Comparison of ENCODE assay signal across 8 cellular contexts in genomic region chr19:51339313-51339686, GRCh38. TPM values are rescaled to one million over a fixed set of nuclear protein-coding genes. Genes with fewer than 3 reads are reported as not detected.
DNase-seq lines count a peak whose midpoint lies in the region; ATAC-seq and TF ChIP-seq lines count a peak whose summit lies in the region.

No MANE protein-coding gene starts in this region.

- H3K36me3 ChIP-seq in muscle layer of duodenum (ENCODE audit: control insufficient read depth in 1 of 2, insufficient read depth in 2 of 2, low read length in 2 of 2) = no peaks in the 10 kb centered on the region

- TF ChIP-seq CTCF in GM12865 (IDR thresholded peaks at IDR 0.05; ENCODE audit: insufficient read depth, low read depth, low read length, missing control alignments) (no peak), cardiac fibroblast (IDR thresholded peaks at IDR 0.05; ENCODE audit: low read depth, low read length) (no peak)

- no peak for DNase-seq in GM12865 (ENCODE audit: low read depth)
- no peak for DNase-seq in cardiac fibroblast (ENCODE audit: low read depth in 2 of 2)
- no peak for DNase-seq in NCI-H524 treated with DMSO at 0.1 percent for 48 hours (lab: John Stamatoyannopoulos, UW)
- no peak for DNase-seq in A172 (ENCODE audit: low spot score)
- no peak for DNase-seq in GDM1 (lab: John Stamatoyannopoulos, UW)
- no peak for DNase-seq in substantia nigra (lab: John Stamatoyannopoulos, UW)

- H3K4me3 ChIP-seq in GM12865 (ENCODE audit: low read depth, low read length) = peak overlapping the region; percentile 58
- peak overlapping the region; percentile 63 to 66 for H3K4me3 ChIP-seq in cardiac fibroblast (replicated peaks in 1 of 2; ENCODE audit: low read depth in 2 of 2, low read length in 2 of 2)
- H3K4me3 ChIP-seq in muscle layer of duodenum (ENCODE audit: low read depth in 1 of 2, low read length in 2 of 2) = peak overlapping the region; percentile 70 to 71

- H3K27me3 ChIP-seq in muscle layer of duodenum (ENCODE audit: low read depth, low read length) = no peaks in the 10 kb centered on the region

- H3K9me3 ChIP-seq in muscle layer of duodenum (ENCODE audit: control insufficient read depth in 1 of 2, low read length in 2 of 2) = no peaks in the 10 kb centered on the region

- H3K27ac ChIP-seq in muscle layer of duodenum (ENCODE audit: low read length) (no peak overlapping the region), substantia nigra (ENCODE audit: low read depth, low read length, poor library complexity, severe bottlenecking) (no peak overlapping the region)

- ATAC-seq in HG03520 (IDR thresholded peaks at IDR 0.05; ENCODE audit: unreplicated experiment) = peak; percentile 2

- peaks cover 3 to 21% of the 10 kb centered on the region in 2 donors for H3K4me1 ChIP-seq in muscle layer of duodenum (ENCODE audit: control insufficient read depth in 1 of 2, insufficient read depth in 2 of 2, low read length in 2 of 2)

RNA-seq across cellular contexts. Expression of gene VSIG10L, which starts 2.6 kb away (rescaled TPM):
- total RNA-seq in A172 (2014; rRNA removed; shearing (Covaris generic)) = 0.31 and 0.79 TPM in 2 replicates

RNA-seq across cellular contexts. Expression of gene ETFB, which starts 26.9 kb away (rescaled TPM):
- total RNA-seq in A172 (2014; rRNA removed; shearing (Covaris generic)) = 48.5 and 50.3 TPM in 2 replicates

RNA-seq across cellular contexts. Expression of gene IGLON5, which starts 27.9 kb away (rescaled TPM):
- not detected in 2 replicates for total RNA-seq in A172 (2014; rRNA removed; shearing (Covaris generic))

RNA-seq across cellular contexts. Expression of gene CLDND2, which starts 29.5 kb away (rescaled TPM):
- total RNA-seq in A172 (2014; rRNA removed; shearing (Covaris generic)) = not detected in 2 replicates

RNA-seq across cellular contexts. Expression of gene NKG7, which starts 33.2 kb away (rescaled TPM):
- not detected in 2 replicates for total RNA-seq in A172 (2014; rRNA removed; shearing (Covaris generic))
